Comparison of ENCODE assay signal across 24 cellular contexts in the genomic region with DNA sequence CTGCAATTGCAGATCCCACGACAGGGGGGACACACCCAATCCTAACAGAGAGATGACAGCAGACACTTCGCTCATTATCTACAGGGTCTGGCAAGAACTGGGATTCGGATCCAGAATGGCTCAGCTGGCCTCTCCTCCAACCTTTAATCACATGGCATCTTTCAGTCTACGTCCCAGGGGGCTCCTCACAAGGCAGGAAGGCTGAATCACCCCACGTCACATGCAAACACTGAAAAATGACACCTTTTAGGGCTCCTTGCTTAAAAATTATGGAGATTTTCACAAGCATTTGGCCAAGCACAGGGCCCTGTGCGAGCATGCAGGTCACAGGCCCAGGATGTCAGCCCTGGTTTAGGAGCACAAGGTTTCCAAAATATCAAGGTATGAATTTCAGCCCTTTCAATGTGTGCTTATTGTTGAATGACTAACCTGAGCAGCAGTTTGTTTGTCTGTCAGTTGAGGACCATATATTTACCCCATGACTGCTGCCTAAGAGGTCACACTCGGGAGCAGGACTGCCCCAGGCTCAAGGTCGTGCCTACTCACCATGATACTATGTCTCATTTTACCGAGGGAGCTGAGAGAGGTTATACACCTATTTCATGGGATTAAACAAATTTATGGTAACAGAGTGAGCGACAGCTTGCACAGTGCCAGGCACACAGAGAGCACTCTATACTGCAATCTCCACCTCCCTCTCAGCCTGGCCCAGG. TPM values are rescaled to one million over a fixed set of nuclear protein-coding genes. Genes with fewer than 3 reads are reported as not detected.
DNase-seq lines count a peak whose midpoint lies in the region; ATAC-seq and TF ChIP-seq lines count a peak whose summit lies in the region.
"Had no signal": no experiment of that assay in that cellular context is flagged by ENCODE, and none has a peak within 500 bp of the region (broad histone marks: within the 10 kb centered on the region; RNA-seq: fewer than 3 reads in every experiment).

No MANE protein-coding gene starts in this region.

- ATAC-seq in HG02798 (IDR thresholded peaks at IDR 0.05; ENCODE audit: poor library complexity, unreplicated experiment) (no peak), HG02623 (IDR thresholded peaks at IDR 0.05; ENCODE audit: unreplicated experiment) (no peak)
- ATAC-seq: CD8-positive, alpha-beta T cell; natural killer cell; stimulated activated naive CD8-positive, alpha-beta T cell treated with anti-CD3 and anti-CD28 coated beads, Interleukin-15, Interleukin-2, amounts not matched to agents 100 U/mL and 50 U/mL, for 24 hours had no signal

- CTCF ChIA-PET in A673 (lab: Charles Lee) = no interaction called here

- no peaks in the 10 kb centered on the region for H3K9me3 Mint-ChIP-seq in HFFc6
- no peaks in the 10 kb centered on the region for H3K9me3 Mint-ChIP-seq in T-helper 2 cell treated with Interferon-gamma antibody and Interleukin-4, amounts not matched to agents 5 μg/mL and 100 μg/mL, for 36 hours
- H3K9me3 Mint-ChIP-seq: CD8-positive, alpha-beta T cell had no signal

- peaks cover 42% of the 10 kb centered on the region for H3K4me1 Mint-ChIP-seq in HFFc6 (ENCODE audit: low read depth)
- peaks cover 8% of the 10 kb centered on the region for H3K4me1 Mint-ChIP-seq in T-helper 2 cell treated with Interferon-gamma antibody and Interleukin-4, amounts not matched to agents 5 μg/mL and 100 μg/mL, for 36 hours (ENCODE audit: low read depth)

- BruUV-seq in A673 (replicated peaks; lab: Mats Ljungman, UMichigan) = no TSS peak

- no peak overlapping the region for H3K4me3 Mint-ChIP-seq in HFFc6
- H3K4me3 Mint-ChIP-seq in T-helper 2 cell treated with Interferon-gamma antibody and Interleukin-4, amounts not matched to agents 5 μg/mL and 100 μg/mL, for 36 hours = no peak overlapping the region
- H3K4me3 Mint-ChIP-seq: activated naive CD8-positive, alpha-beta T cell; activated T-helper 1 cell treated with anti-CD3 and anti-CD28 coated beads, Interleukin-12 subunit alpha, Interleukin-12 subunit beta, Interleukin-2, Interleukin-4 antibody, amounts not matched to agents 30 ng/mL and 10 ng/mL and 1 ng/mL, durations not matched to agents 14 hours and 24 hours and 36 hours; CD8-positive, alpha-beta T cell; natural killer cell had no signal

- H3K4me3 ChIP-seq in A673 (ENCODE audit: low read depth, low read length, poor library complexity, severe bottlenecking) = no peak overlapping the region
- no peak overlapping the region for H3K4me3 ChIP-seq in cardiac fibroblast (replicated peaks in 1 of 2; ENCODE audit: low read depth in 2 of 2, low read length in 2 of 2)
- H3K4me3 ChIP-seq in lower leg skin (ENCODE audit: low read depth, poor library complexity, severe bottlenecking) = no peak overlapping the region
- H3K4me3 ChIP-seq: colonic mucosa, HAP-1, tibial nerve had no signal

- no peaks in the 10 kb centered on the region for H3K4me1 ChIP-seq in A673 (ENCODE audit: insufficient read depth, low read length, poor library complexity, severe bottlenecking)
- H3K4me1 ChIP-seq: colonic mucosa, HAP-1, tibial nerve had no signal

- DNase-seq in A673 (ENCODE audit: low spot score) (peak; percentile 14), HFFc6 (no peak), cardiac fibroblast (ENCODE audit: low read depth in 2 of 2) (peak; percentile 28 to 65), iris pigment epithelial cell (ENCODE audit: low read depth) (peak; percentile 56), lower leg skin (ENCODE audit: low spot score in 2 of 2) (no peak)
- DNase-seq in T-helper 2 cell treated with Interferon-gamma antibody and Interleukin-4, amounts not matched to agents 5 μg/mL and 100 μg/mL, for 36 hours (ENCODE audit: low spot score) = no peak
- DNase-seq: activated CD4-positive, alpha-beta T cell treated with anti-CD3 and anti-CD28 coated beads for 48 hours; CD8-positive, alpha-beta T cell; colonic mucosa; DMS79; kidney; natural killer cell; NCI-H2107; NCI-H526; posterior cingulate gyrus; SHP77; stimulated activated CD4-positive, alpha-beta T cell treated with anti-CD3 and anti-CD28 coated beads, Interleukin-2, amount 100 ng/mL, for 24 hours; stimulated activated naive CD8-positive, alpha-beta T cell treated with anti-CD3 and anti-CD28 coated beads, Interleukin-15, Interleukin-2, amounts not matched to agents 100 U/mL and 50 U/mL, for 24 hours had no signal

- TF ChIP-seq CTCF in A673 (conservative IDR thresholded peaks at IDR 0.05; ENCODE audit: low read depth, low read length) = no peak
- TF ChIP-seq CTCF in HFFc6 (IDR thresholded peaks at IDR 0.05) = no peak
- TF ChIP-seq CTCF in cardiac fibroblast (IDR thresholded peaks at IDR 0.05; ENCODE audit: low read depth, low read length) = no peak
- no peak for TF ChIP-seq CTCF in lower leg skin (IDR thresholded peaks at IDR 0.05)

- WGBS in lower leg skin, 2 donors = 90% methylated on average over 10 of the region's 10 CpGs

- H3K27me3 ChIP-seq in A673 (replicated peaks; ENCODE audit: insufficient read depth, low read depth, low read length, poor library complexity) = peaks cover under 1% of the 10 kb centered on the region
- H3K27me3 ChIP-seq: colonic mucosa, tibial nerve had no signal

- no peaks in the 10 kb centered on the region for H3K27me3 Mint-ChIP-seq in HFFc6 (ENCODE audit: insufficient read depth)
- H3K27me3 Mint-ChIP-seq in T-helper 2 cell treated with Interferon-gamma antibody and Interleukin-4, amounts not matched to agents 5 μg/mL and 100 μg/mL, for 36 hours (ENCODE audit: low read depth) = no peaks in the 10 kb centered on the region
- H3K27me3 Mint-ChIP-seq: activated naive CD8-positive, alpha-beta T cell had no signal

- H3K27ac ChIP-seq in A673 (ENCODE audit: low read depth, low read length, poor library complexity, severe bottlenecking) = no peak overlapping the region
- H3K27ac ChIP-seq: colonic mucosa, tibial nerve had no signal

- peaks cover 76% of the 10 kb centered on the region for H3K36me3 Mint-ChIP-seq in HFFc6 (ENCODE audit: low read depth)
- H3K36me3 Mint-ChIP-seq in T-helper 2 cell treated with Interferon-gamma antibody and Interleukin-4, amounts not matched to agents 5 μg/mL and 100 μg/mL, for 36 hours (ENCODE audit: low read depth) = peaks cover 57% of the 10 kb centered on the region

- intact Hi-C loops in A673 (cut with micrococcal nuclease; ENCODE audit: unreplicated experiment) = no loop called here
- intact Hi-C loops in lower leg skin (cut with DNase I; ENCODE audit: low total_unique reads) = no loop called here

- peak overlapping the region; percentile 67 for H3K27ac Mint-ChIP-seq in HFFc6
- H3K27ac Mint-ChIP-seq in T-helper 2 cell treated with Interferon-gamma antibody and Interleukin-4, amounts not matched to agents 5 μg/mL and 100 μg/mL, for 36 hours = no peak overlapping the region
- H3K27ac Mint-ChIP-seq: activated naive CD8-positive, alpha-beta T cell; activated T-helper 1 cell treated with anti-CD3 and anti-CD28 coated beads, Interleukin-12 subunit alpha, Interleukin-12 subunit beta, Interleukin-2, Interleukin-4 antibody, amounts not matched to agents 30 ng/mL and 10 ng/mL and 1 ng/mL, durations not matched to agents 14 hours and 24 hours and 36 hours; natural killer cell had no signal

- peaks cover 74% of the 10 kb centered on the region for H3K36me3 ChIP-seq in A673 (ENCODE audit: insufficient read depth, low read length, poor library complexity, severe bottlenecking)
- H3K36me3 ChIP-seq: colonic mucosa had no signal

- POLR2A ChIA-PET in A673 (lab: Charles Lee; ENCODE audit: low non-redundant PET) = no interaction called here

- H3K9me3 ChIP-seq in A673 (ENCODE audit: low read depth, low read length, poor library complexity, severe bottlenecking) = no peaks in the 10 kb centered on the region
- H3K9me3 ChIP-seq: colonic mucosa, HAP-1, tibial nerve had no signal

- no peak for TF ChIP-seq POLR2A in lower leg skin (IDR thresholded peaks at IDR 0.05)

RNA-seq across cellular contexts. Expression of gene CDCA7L, which starts 42.5 kb away (rescaled TPM):
- total RNA-seq in A673 (2021) = 80.9 and 89.2 TPM in 2 replicates
- total RNA-seq in HFFc6 (2021; fragmentation: NEBNext Ultra II Directional; extraction: Animal tissue kit (Norgen Biotek cat#: 25700)) = 10 to 100 TPM; 32.9 to 51.4 (median 42.7) TPM
- 100 to 1,000 TPM in 1 of 4 donors, 10 to 100 TPM in 3; 29.2 to 129 (median 74.9) TPM for total RNA-seq in lower leg skin

Comparison
In these comparisons a context has a peak if more than half of its experiments do, and no peak if none do; other contexts are left out.
1. DNase-seq: peak in A673 (single experiment), cardiac fibroblast (2 of 2) and iris pigment epithelial cell (single experiment); none in HFFc6 (single experiment), lower leg skin (0 of 2) and T-helper 2 cell treated with Interferon-gamma antibody and Interleukin-4, amounts not matched to agents 5 μg/mL and 100 μg/mL, for 36 hours (single experiment).